ENCODE assay signal across 1 cellular context in the genomic region with DNA sequence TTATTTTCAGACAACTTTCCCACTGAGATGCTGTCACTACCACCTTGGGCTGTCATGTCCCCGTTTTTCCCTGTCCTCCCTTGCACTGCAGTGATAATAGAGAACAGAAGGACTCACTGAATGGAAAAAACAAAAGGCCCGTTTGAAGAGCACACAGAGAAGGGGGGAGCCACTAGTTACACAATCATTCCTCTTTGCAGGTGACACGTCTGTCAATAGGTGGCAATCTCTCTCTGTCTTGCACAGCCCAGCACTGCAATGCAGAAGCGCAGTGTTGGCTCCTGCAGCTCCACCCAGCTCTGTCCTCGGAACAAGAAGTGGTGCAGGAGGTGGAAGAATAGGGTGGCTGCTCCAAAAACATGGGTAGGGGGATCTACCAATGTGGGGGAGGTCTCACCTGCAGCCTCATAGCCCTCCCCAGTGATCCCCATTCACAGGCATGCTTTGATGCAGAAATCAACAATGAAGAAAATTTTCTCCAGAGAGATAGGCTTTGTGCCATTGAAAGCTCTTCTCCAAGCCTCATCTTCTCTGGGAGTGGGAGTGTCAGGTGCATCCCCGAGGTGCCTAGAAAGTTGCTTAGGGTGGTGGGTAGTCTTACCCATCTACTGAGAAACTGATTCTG.
TF ChIP-seq lines count a peak whose summit lies in the region.

No MANE protein-coding gene starts in this region.

TF ChIP-seq in HEK293, 187 proteins besides CTCF, POLR2A, EP300 and RAD21 (continued from another document):
- TF ChIP-seq, protein P1, sequence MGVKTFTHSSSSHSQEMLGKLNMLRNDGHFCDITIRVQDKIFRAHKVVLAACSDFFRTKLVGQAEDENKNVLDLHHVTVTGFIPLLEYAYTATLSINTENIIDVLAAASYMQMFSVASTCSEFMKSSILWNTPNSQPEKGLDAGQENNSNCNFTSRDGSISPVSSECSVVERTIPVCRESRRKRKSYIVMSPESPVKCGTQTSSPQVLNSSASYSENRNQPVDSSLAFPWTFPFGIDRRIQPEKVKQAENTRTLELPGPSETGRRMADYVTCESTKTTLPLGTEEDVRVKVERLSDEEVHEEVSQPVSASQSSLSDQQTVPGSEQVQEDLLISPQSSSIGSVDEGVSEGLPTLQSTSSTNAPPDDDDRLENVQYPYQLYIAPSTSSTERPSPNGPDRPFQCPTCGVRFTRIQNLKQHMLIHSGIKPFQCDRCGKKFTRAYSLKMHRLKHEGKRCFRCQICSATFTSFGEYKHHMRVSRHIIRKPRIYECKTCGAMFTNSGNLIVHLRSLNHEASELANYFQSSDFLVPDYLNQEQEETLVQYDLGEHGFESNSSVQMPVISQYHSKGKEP (tag by site-specific recombination; IDR thresholded peaks at IDR 0.05) = peak; percentile 50; the same call in 1 of the 2 replicates
- peak; percentile 81 for TF ChIP-seq ZNF654 (tag by site-specific recombination; IDR thresholded peaks at IDR 0.05; ENCODE audit: low read depth)
